8 cellular contexts compared by ENCODE assay signal in genomic region chr17:64129515-64129764, GRCh38. TPM values are rescaled to one million over a fixed set of nuclear protein-coding genes. Genes with fewer than 3 reads are reported as not detected.
DNase-seq lines count a peak whose midpoint lies in the region; ATAC-seq and TF ChIP-seq lines count a peak whose summit lies in the region.

No MANE protein-coding gene starts in this region.

- intact Hi-C loops in CD14-positive monocyte (cut with micrococcal nuclease): loop anchor here in 1 of 2 donors (2.0 kb wide), 1 partner anchor 17 kb away; no protein-coding TSS in a partner anchor

- H3K4me1 ChIP-seq in mononuclear cell (ENCODE audit: insufficient read depth, low read length): peaks cover 44% of the 10 kb centered on the region

- no peaks in the 10 kb centered on the region for H3K27me3 ChIP-seq in mononuclear cell (ENCODE audit: insufficient read depth, low read length)

- H3K27ac Mint-ChIP-seq in CD14-positive monocyte: peak overlapping the region in 6 of 7 donors; percentile 84 to 91 (median 88)
- H3K27ac Mint-ChIP-seq in brain: peak overlapping the region in 1 of 5 experiments; percentile 91

- H3K36me3 Mint-ChIP-seq in CD14-positive monocyte (peaks cover 22 to 23% of the 10 kb centered on the region in 2 donors), brain (peaks cover 8% of the 10 kb centered on the region)

- H3K27me3 Mint-ChIP-seq in CD14-positive monocyte (ENCODE audit: low read depth in 3 of 3): no peaks in the 10 kb centered on the region
- H3K27me3 Mint-ChIP-seq in brain: peaks cover 3% of the 10 kb centered on the region

- peak; percentile 13 for ATAC-seq in HG03066 (IDR thresholded peaks at IDR 0.05; ENCODE audit: low read depth, unreplicated experiment)

- H3K9me3 Mint-ChIP-seq in CD14-positive monocyte (peaks cover 0 to 3% (median 0%) of the 10 kb centered on the region in 7 donors), brain (no peaks in the 10 kb centered on the region)

- H3K4me1 Mint-ChIP-seq in CD14-positive monocyte (peaks cover 52% of the 10 kb centered on the region), brain (peaks cover 39% of the 10 kb centered on the region)

- peak overlapping the region; percentile 69 for H3K4me3 ChIP-seq in mononuclear cell (ENCODE audit: low read length)

- DNase-seq in CD14-positive monocyte (ENCODE audit: low spot score) (no peak), HuH-7.5 (ENCODE audit: low spot score) (no peak), NCI-H1092 (lab: John Stamatoyannopoulos, UW) (no peak), ecto neural progenitor cell (ENCODE audit: low spot score) (no peak)
- DNase-seq in central memory CD4-positive, alpha-beta T cell: no peak

- H3K4me3 Mint-ChIP-seq in CD14-positive monocyte: peak overlapping the region; percentile 97
- H3K4me3 Mint-ChIP-seq in brain: peak overlapping the region; percentile 87 to 94 (median 90)

- H3K9me3 ChIP-seq in mononuclear cell (ENCODE audit: low read depth, low read length): no peaks in the 10 kb centered on the region

- no peak for TF ChIP-seq CTCF in CD14-positive monocyte (IDR thresholded peaks at IDR 0.05)
- no peak for TF ChIP-seq CTCF in brain (conservative IDR thresholded peaks at IDR 0.05)

RNA-seq across cellular contexts. Expression of gene ERN1, which starts 0.5 kb away (rescaled TPM):
- 10 to 100 TPM; 11.0 to 13.7 TPM for polyA plus RNA-seq in CD14-positive monocyte
- 2.7 TPM for polyA plus RNA-seq in brain (ENCODE audit: insufficient read depth, low read depth, low replicate concordance)
- total RNA-seq in mononuclear cell: 62.8 TPM
